1 cellular context compared by ENCODE assay signal in genomic region chr10:103455235-103455634, GRCh38.
TF ChIP-seq lines count a peak whose summit lies in the region.

No MANE protein-coding gene starts in this region.

TF ChIP-seq in IMR-90, 13 proteins besides CTCF, POLR2A, EP300 and RAD21:
- no peak for TF ChIP-seq MAZ (IDR thresholded peaks at IDR 0.05; ENCODE audit: borderline replicate concordance, low read depth, low read length)
- TF ChIP-seq RFX5 (IDR thresholded peaks at IDR 0.05; ENCODE audit: low read depth, low read length) = no peak
- TF ChIP-seq, protein P1, sequence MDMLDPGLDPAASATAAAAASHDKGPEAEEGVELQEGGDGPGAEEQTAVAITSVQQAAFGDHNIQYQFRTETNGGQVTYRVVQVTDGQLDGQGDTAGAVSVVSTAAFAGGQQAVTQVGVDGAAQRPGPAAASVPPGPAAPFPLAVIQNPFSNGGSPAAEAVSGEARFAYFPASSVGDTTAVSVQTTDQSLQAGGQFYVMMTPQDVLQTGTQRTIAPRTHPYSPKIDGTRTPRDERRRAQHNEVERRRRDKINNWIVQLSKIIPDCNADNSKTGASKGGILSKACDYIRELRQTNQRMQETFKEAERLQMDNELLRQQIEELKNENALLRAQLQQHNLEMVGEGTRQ (IDR thresholded peaks at IDR 0.05; ENCODE audit: low read depth, low read length) = no peak
- TF ChIP-seq FOS (IDR thresholded peaks at IDR 0.05; ENCODE audit: low read depth, low read length) = no peak
- TF ChIP-seq CHD1 (IDR thresholded peaks at IDR 0.05; ENCODE audit: low read depth, low read length) = no peak
- no peak for TF ChIP-seq SMC3 (IDR thresholded peaks at IDR 0.05; ENCODE audit: low read depth, low read length)
- TF ChIP-seq MAFK (IDR thresholded peaks at IDR 0.05; ENCODE audit: low read depth, low read length) = no peak
- TF ChIP-seq, protein P2, sequence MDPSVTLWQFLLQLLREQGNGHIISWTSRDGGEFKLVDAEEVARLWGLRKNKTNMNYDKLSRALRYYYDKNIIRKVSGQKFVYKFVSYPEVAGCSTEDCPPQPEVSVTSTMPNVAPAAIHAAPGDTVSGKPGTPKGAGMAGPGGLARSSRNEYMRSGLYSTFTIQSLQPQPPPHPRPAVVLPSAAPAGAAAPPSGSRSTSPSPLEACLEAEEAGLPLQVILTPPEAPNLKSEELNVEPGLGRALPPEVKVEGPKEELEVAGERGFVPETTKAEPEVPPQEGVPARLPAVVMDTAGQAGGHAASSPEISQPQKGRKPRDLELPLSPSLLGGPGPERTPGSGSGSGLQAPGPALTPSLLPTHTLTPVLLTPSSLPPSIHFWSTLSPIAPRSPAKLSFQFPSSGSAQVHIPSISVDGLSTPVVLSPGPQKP (IDR thresholded peaks at IDR 0.05; ENCODE audit: borderline replicate concordance, low read depth, low read length) = no peak
- TF ChIP-seq CEBPB (IDR thresholded peaks at IDR 0.05; ENCODE audit: low read depth, low read length) = no peak
- no peak for TF ChIP-seq MXI1 (IDR thresholded peaks at IDR 0.05; ENCODE audit: borderline replicate concordance, low read depth, low read length)
- no peak for TF ChIP-seq RCOR1 (IDR thresholded peaks at IDR 0.05; ENCODE audit: insufficient replicate concordance, low read length)
- TF ChIP-seq BHLHE40 (IDR thresholded peaks at IDR 0.05; ENCODE audit: low read depth, low read length) = no peak
- TF ChIP-seq NFE2L2 (IDR thresholded peaks at IDR 0.05; ENCODE audit: low read depth, low read length) = no peak
